Comparison of ENCODE assay signal across 8 cellular contexts in genomic region chr10:5628798-5629788, GRCh38. TPM values are rescaled to one million over a fixed set of nuclear protein-coding genes. Genes with fewer than 3 reads are reported as not detected.
A peak's percentile ranks its signal among the peaks of the same experiment; 100 is the strongest.
DNase-seq lines count a peak whose midpoint lies in the region; ATAC-seq and TF ChIP-seq lines count a peak whose summit lies in the region.

No MANE protein-coding gene starts in this region.

- H3K27me3 Mint-ChIP-seq in stimulated activated naive B cell treated with anti-CD40 and anti-IgM and Interleukin-4, amounts not matched to agents 10 μg/mL and 1 μg/mL and 100 μg/mL, for 72 hours, result peaks cover 5 to 12% of the 10 kb centered on the region in 2 donors

- no peak overlapping the region for H3K9ac ChIP-seq in SU-DHL-6 (ENCODE audit: low read length)

- peak; percentile 58 to 76 for ATAC-seq in stimulated activated naive B cell treated with anti-CD40 and anti-IgM and Interleukin-4, amounts not matched to agents 10 μg/mL and 1 μg/mL and 100 μg/mL, for 72 hours (replicated peaks)
- ATAC-seq in GM21360 (IDR thresholded peaks at IDR 0.05; ENCODE audit: unreplicated experiment), result no peak
- ATAC-seq in GM19397 (IDR thresholded peaks at IDR 0.05; ENCODE audit: unreplicated experiment), result no peak

- H3K9me2 ChIP-seq in SU-DHL-6 (replicated peaks; ENCODE audit: insufficient read depth, low read length), result no peaks in the 10 kb centered on the region

- TF ChIP-seq CTCF in SU-DHL-6 (IDR thresholded peaks at IDR 0.05; ENCODE audit: insufficient read depth, low read length, poor library complexity, severe bottlenecking) (no peak), fibroblast of villous mesenchyme (IDR thresholded peaks at IDR 0.05; ENCODE audit: insufficient read depth, low read depth, low read length) (no peak)

- no peak overlapping the region for H3K4me3 ChIP-seq in SU-DHL-6 (ENCODE audit: insufficient read depth, low read length, poor library complexity, severe bottlenecking)
- peak overlapping the region; percentile 51 for H3K4me3 ChIP-seq in fibroblast of villous mesenchyme (ENCODE audit: low read depth, low read length)

- no peaks in the 10 kb centered on the region for H3K9me3 ChIP-seq in SU-DHL-6 (ENCODE audit: insufficient read depth, low read length)

- no peaks in the 10 kb centered on the region for H3K27me3 ChIP-seq in SU-DHL-6 (ENCODE audit: low read length)

- H3K36me3 Mint-ChIP-seq in stimulated activated naive B cell treated with anti-CD40 and anti-IgM and Interleukin-4, amounts not matched to agents 10 μg/mL and 1 μg/mL and 100 μg/mL, for 72 hours, result no peaks in the 10 kb centered on the region

- H3K27ac ChIP-seq in SU-DHL-6 (ENCODE audit: low read depth, low read length), result no peak overlapping the region
- H3K27ac ChIP-seq in substantia nigra (ENCODE audit: low read depth, low read length, poor library complexity, severe bottlenecking), result no peak overlapping the region

- no peaks in the 10 kb centered on the region for H3K79me2 ChIP-seq in SU-DHL-6 (ENCODE audit: insufficient read depth, low read length)

- H3K4me2 ChIP-seq in SU-DHL-6 (ENCODE audit: low read depth, low read length, poor library complexity, severe bottlenecking), result peak overlapping the region; percentile 43

- H3K27ac Mint-ChIP-seq in stimulated activated naive B cell treated with anti-CD40 and anti-IgM and Interleukin-4, amounts not matched to agents 10 μg/mL and 1 μg/mL and 100 μg/mL, for 72 hours, result peak overlapping the region; percentile 92

- H3K4me3 Mint-ChIP-seq in stimulated activated naive B cell treated with anti-CD40 and anti-IgM and Interleukin-4, amounts not matched to agents 10 μg/mL and 1 μg/mL and 100 μg/mL, for 72 hours, result peak overlapping the region; percentile 39 to 41

- peaks cover 16 to 29% of the 10 kb centered on the region in 2 donors for H3K4me1 Mint-ChIP-seq in stimulated activated naive B cell treated with anti-CD40 and anti-IgM and Interleukin-4, amounts not matched to agents 10 μg/mL and 1 μg/mL and 100 μg/mL, for 72 hours

- no peak overlapping the region for H2AFZ ChIP-seq in SU-DHL-6 (ENCODE audit: low read depth, low read length, severe bottlenecking)

- no peaks in the 10 kb centered on the region for H3F3A ChIP-seq in SU-DHL-6 (ENCODE audit: insufficient read depth)

- DNase-seq in NCI-H2029 treated with DMSO at 0.1 percent for 48 hours (lab: John Stamatoyannopoulos, UW), result peak; percentile 33
- DNase-seq in NCI-H2029 (lab: John Stamatoyannopoulos, UW), result no peak
- DNase-seq in fibroblast of villous mesenchyme (ENCODE audit: low read depth), result peak; percentile 43
- DNase-seq in stimulated activated naive B cell treated with anti-CD40 and anti-IgM and Interleukin-4, amounts not matched to agents 10 μg/mL and 1 μg/mL and 100 μg/mL, for 72 hours, result no peak
- DNase-seq in substantia nigra (lab: John Stamatoyannopoulos, UW), result no peak

- no peaks in the 10 kb centered on the region for H4K20me1 ChIP-seq in SU-DHL-6 (ENCODE audit: low read depth, low read length)

- no peaks in the 10 kb centered on the region for H3K9me3 Mint-ChIP-seq in stimulated activated naive B cell treated with anti-CD40 and anti-IgM and Interleukin-4, amounts not matched to agents 10 μg/mL and 1 μg/mL and 100 μg/mL, for 72 hours

- no peaks in the 10 kb centered on the region for H3K36me3 ChIP-seq in SU-DHL-6 (ENCODE audit: low read length)

RNA-seq across cellular contexts. Expression of gene ASB13, which starts 37.3 kb away (rescaled TPM):
- 9.1 and 15.1 TPM in 2 replicates for total RNA-seq in fibroblast of villous mesenchyme

RNA-seq across cellular contexts. Expression of gene TASOR2, which starts 55.5 kb away (rescaled TPM):
- total RNA-seq in fibroblast of villous mesenchyme, result 86.3 and 122 TPM in 2 replicates

Comparison
In these comparisons a context has a peak if more than half of its experiments do, and no peak if none do; other contexts are left out.
1. DNase-seq: peak in NCI-H2029 treated with DMSO at 0.1 percent for 48 hours (single experiment) and fibroblast of villous mesenchyme (single experiment); none in NCI-H2029 (single experiment), stimulated activated naive B cell treated with anti-CD40 and anti-IgM and Interleukin-4, amounts not matched to agents 10 μg/mL and 1 μg/mL and 100 μg/mL, for 72 hours (single experiment) and substantia nigra (0 of 49).
2. ATAC-seq: peak in stimulated activated naive B cell treated with anti-CD40 and anti-IgM and Interleukin-4, amounts not matched to agents 10 μg/mL and 1 μg/mL and 100 μg/mL, for 72 hours (2 of 2); none in GM21360 (single experiment) and GM19397 (single experiment).